ENCODE assay signal across 26 cellular contexts in genomic region chr16:77738706-77739105, GRCh38. TPM values are rescaled to one million over a fixed set of nuclear protein-coding genes. Genes with fewer than 3 reads are reported as not detected.
DNase-seq lines count a peak whose midpoint lies in the region; ATAC-seq, FAIRE-seq and TF ChIP-seq lines count a peak whose summit lies in the region.
"Had no signal": no experiment of that assay in that cellular context is flagged by ENCODE, and none has a peak within 500 bp of the region (broad histone marks: within the 10 kb centered on the region; RNA-seq: fewer than 3 reads in every experiment).

No MANE protein-coding gene starts in this region.

- H3K4me2 ChIP-seq in GM23338, result no peak overlapping the region
- H3K4me2 ChIP-seq: SK-N-SH had no signal

- no peaks in the 10 kb centered on the region for H4K20me1 ChIP-seq in GM23338 (replicated peaks; ENCODE audit: insufficient read depth)

- no peak overlapping the region for H3K27ac Mint-ChIP-seq in GM23338
- H3K27ac Mint-ChIP-seq: CD14-positive monocyte had no signal

- no peaks in the 10 kb centered on the region for H3K4me1 Mint-ChIP-seq in GM23338
- peaks cover 5% of the 10 kb centered on the region for H3K4me1 Mint-ChIP-seq in activated T-cell treated with anti-CD3 and anti-CD28 coated beads, Interleukin-2, amount 50 U/mL, for 4 hours (ENCODE audit: low read depth)

- no peaks in the 10 kb centered on the region for H3K36me3 ChIP-seq in GM23338 (ENCODE audit: insufficient read depth)

- H3K36me3 Mint-ChIP-seq in GM23338 (ENCODE audit: low read depth), result peaks cover 12% of the 10 kb centered on the region; the same call in 2 of the 3 replicates
- peaks cover 5% of the 10 kb centered on the region for H3K36me3 Mint-ChIP-seq in activated T-cell treated with anti-CD3 and anti-CD28 coated beads, Interleukin-2, amount 50 U/mL, for 4 hours (ENCODE audit: insufficient read depth)

- H3K27ac ChIP-seq in foreskin keratinocyte, result peak overlapping the region; percentile 65
- H3K27ac ChIP-seq in GM23338 (ENCODE audit: low read depth), result no peak overlapping the region
- H3K27ac ChIP-seq: HL-60 had no signal

- peak; percentile 89 for ATAC-seq in foreskin keratinocyte
- ATAC-seq in GM23338, result no peak
- no peak for ATAC-seq in activated T-cell treated with anti-CD3 and anti-CD28 coated beads, Interleukin-2, amount 50 U/mL, for 4 hours
- ATAC-seq: HCT116, Panc1 had no signal

- TF ChIP-seq CTCF in foreskin keratinocyte (conservative IDR thresholded peaks at IDR 0.05) (no peak), GM23338 (conservative IDR thresholded peaks at IDR 0.05; ENCODE audit: low read depth in 2 of 2) (no peak)

- no peak overlapping the region for H3K4me3 Mint-ChIP-seq in GM23338
- no peak overlapping the region for H3K4me3 Mint-ChIP-seq in activated T-cell treated with anti-CD3 and anti-CD28 coated beads, Interleukin-2, amount 50 U/mL, for 4 hours
- H3K4me3 Mint-ChIP-seq: CD14-positive monocyte; CD8-positive, alpha-beta memory T cell had no signal

- FAIRE-seq in urothelium cell line (lab: Jason Lieb, UNC), result no peak
- FAIRE-seq: GM12892, H1 had no signal

- H3K27me3 ChIP-seq in foreskin keratinocyte, result no peaks in the 10 kb centered on the region
- no peaks in the 10 kb centered on the region for H3K27me3 ChIP-seq in GM23338 (ENCODE audit: insufficient read depth)

- H3K79me2 ChIP-seq in GM23338 (replicated peaks; ENCODE audit: insufficient read depth), result no peaks in the 10 kb centered on the region

- H2AFZ ChIP-seq in GM23338, result no peak overlapping the region

- H3K4me1 ChIP-seq in foreskin keratinocyte (no peaks in the 10 kb centered on the region), GM23338 (ENCODE audit: insufficient read depth) (no peaks in the 10 kb centered on the region)

- peaks cover 3% of the 10 kb centered on the region; the same call in 1 of the 3 replicates for H3K9me3 Mint-ChIP-seq in GM23338
- no peaks in the 10 kb centered on the region for H3K9me3 Mint-ChIP-seq in activated T-cell treated with anti-CD3 and anti-CD28 coated beads, Interleukin-2, amount 50 U/mL, for 4 hours

- H3K4me3 ChIP-seq in GM23338, result no peak overlapping the region

- no peaks in the 10 kb centered on the region for H3F3A ChIP-seq in GM23338 (replicated peaks; ENCODE audit: low read depth)

- no peaks in the 10 kb centered on the region for H3K27me3 Mint-ChIP-seq in GM23338 (ENCODE audit: insufficient read depth, low read depth, poor library complexity)
- H3K27me3 Mint-ChIP-seq in activated T-cell treated with anti-CD3 and anti-CD28 coated beads, Interleukin-2, amount 50 U/mL, for 4 hours (ENCODE audit: low read depth), result no peaks in the 10 kb centered on the region
- H3K27me3 Mint-ChIP-seq: CD8-positive, alpha-beta memory T cell had no signal

- DNase-seq in H4 (ENCODE audit: low spot score), result peak; percentile 52
- DNase-seq in M059J (ENCODE audit: low read depth), result peak; percentile 94
- DNase-seq in astrocyte of the hippocampus (ENCODE audit: low read depth, low spot score), result peak; percentile 10
- peak; percentile 81 to 91 for DNase-seq in foreskin keratinocyte
- no peak for DNase-seq in urothelium cell line (ENCODE audit: low spot score)
- no peak for DNase-seq in SKM-1 (lab: John Stamatoyannopoulos, UW; ENCODE audit: unreplicated experiment)
- DNase-seq in GM23338 (ENCODE audit: low spot score), result no peak
- no peak for DNase-seq in activated T-cell treated with anti-CD3 and anti-CD28 coated beads, Interleukin-2, amount 50 U/mL, for 4 hours
- DNase-seq: CD8-positive, alpha-beta memory T cell; DMS153; DND-41; Karpas-422; MV-4-11; NCI-H1105; NCI-H1436 treated with DMSO at 0.1 percent for 48 hours; NCI-H187 treated with DMSO at 0.1 percent for 48 hours; NCI-H446 treated with DMSO at 0.1 percent for 48 hours; NCI-H526; SK-N-SH had no signal

- H3K9me2 ChIP-seq in GM23338 (ENCODE audit: insufficient read depth), result 0 out of 2 replicates have a peak, but pooled peaks cover 4% of the 10 kb centered on the region
- H3K9me2 ChIP-seq: SK-N-SH had no signal

TF ChIP-seq in GM23338, 12 proteins besides CTCF, POLR2A, EP300 and RAD21:
- no peak for TF ChIP-seq STAT1 (IDR thresholded peaks at IDR 0.05; ENCODE audit: unreplicated experiment)
- TF ChIP-seq ZNF331 (CRISPR knock-in tag; IDR thresholded peaks at IDR 0.05; ENCODE audit: low read depth), result no peak
- no peak for TF ChIP-seq EZH2phosphoT487 (IDR thresholded peaks at IDR 0.05; ENCODE audit: unreplicated experiment)
- TF ChIP-seq ZNF114 (CRISPR knock-in tag; IDR thresholded peaks at IDR 0.05), result no peak
- TF ChIP-seq CREB1 (CRISPR knock-in tag; IDR thresholded peaks at IDR 0.05; ENCODE audit: low read depth), result no peak

RNA-seq across cellular contexts. Expression of gene NUDT7, which starts 16.4 kb away (rescaled TPM):
- 5.2 and 7.1 TPM in 2 replicates for total RNA-seq in H4 (2014; rRNA removed; shearing (Covaris generic))
- 5.1 and 8.9 TPM in 2 replicates for total RNA-seq in M059J (2014; rRNA removed; shearing (Covaris generic))
- total RNA-seq in foreskin keratinocyte, result 5.9 and 6.8 TPM in 2 replicates
- polyA plus RNA-seq in foreskin keratinocyte (5.2 and 7.4 TPM in 2 replicates), GM23338 (2016; fragmentation: Nextera tagmentation; extraction: Ambion mirVana) (10.9 and 14.3 TPM in 2 replicates)
- 5.6 and 7.7 TPM in 2 replicates for total RNA-seq in GM23338 (2014; rRNA removed; shearing (Covaris generic))
- total RNA-seq in activated T-cell treated with anti-CD3 and anti-CD28 coated beads, Interleukin-2, amount 50 U/mL, for 4 hours, result 1 to 10 TPM; 1.4 to 2.8 (median 1.7) TPM

RNA-seq across cellular contexts. Expression of gene VAT1L, which starts 49.7 kb away (rescaled TPM):
- 6.1 and 6.4 TPM in 2 replicates for total RNA-seq in H4 (2014; rRNA removed; shearing (Covaris generic))
- total RNA-seq in M059J (2014; rRNA removed; shearing (Covaris generic)), result 0.57 and 1.3 TPM in 2 replicates
- not detected in 2 replicates for total RNA-seq in foreskin keratinocyte
- polyA plus RNA-seq in foreskin keratinocyte, result not detected in 2 replicates
- 22.0 and 24.4 TPM in 2 replicates for total RNA-seq in GM23338 (2014; rRNA removed; shearing (Covaris generic))
- 8.2 and 11.0 TPM in 2 replicates for polyA plus RNA-seq in GM23338 (2016; fragmentation: Nextera tagmentation; extraction: Ambion mirVana)
- total RNA-seq in activated T-cell treated with anti-CD3 and anti-CD28 coated beads, Interleukin-2, amount 50 U/mL, for 4 hours, result under 1 TPM; 0.08 to 0.22 (median 0.11) TPM
- total RNA-seq: CD8-positive, alpha-beta memory T cell; HT-29 had no signal
- polyA plus RNA-seq: CD14-positive monocyte; CD8-positive, alpha-beta memory T cell had no signal

Comparison
In these comparisons a context has a peak if more than half of its experiments do, and no peak if none do; other contexts are left out.
1. DNase-seq: peak in H4 (single experiment), M059J (single experiment), astrocyte of the hippocampus (single experiment) and foreskin keratinocyte (2 of 2); none in urothelium cell line (single experiment), SKM-1 (single experiment), GM23338 (single experiment) and activated T-cell treated with anti-CD3 and anti-CD28 coated beads, Interleukin-2, amount 50 U/mL, for 4 hours (single experiment).